Comparison of ENCODE assay signal across 1 cellular context in genomic region chr3:32401541-32402052, GRCh38.
TF ChIP-seq lines count a peak whose summit lies in the region.

No MANE protein-coding gene starts in this region.

TF ChIP-seq in HepG2, 621 proteins besides CTCF, POLR2A, EP300 and RAD21 (continued from another document and continues in another):
- TF ChIP-seq ZBTB43 (CRISPR knock-in tag; conservative IDR thresholded peaks at IDR 0.05) (no peak; the same call in 1 of the 2 replicates), ASH2L (IDR thresholded peaks at IDR 0.05; ENCODE audit: insufficient read length, low read depth, low read length) (peak; percentile 79), LBX2 (CRISPR knock-in tag; IDR thresholded peaks at IDR 0.05; ENCODE audit: borderline replicate concordance) (peak; percentile 57; the same call in 1 of the 2 replicates), ETV5 (CRISPR knock-in tag; IDR thresholded peaks at IDR 0.05; ENCODE audit: borderline replicate concordance) (peak; percentile 63; the same call in 1 of the 2 replicates), TOE1 (CRISPR knock-in tag; IDR thresholded peaks at IDR 0.05) (no peak; the same call in 1 of the 2 replicates), SOX6 (IDR thresholded peaks at IDR 0.05) (no peak), SOX6 (CRISPR knock-in tag; IDR thresholded peaks at IDR 0.05) (peak; percentile 67), ZNF788 (CRISPR knock-in tag; IDR thresholded peaks at IDR 0.05; ENCODE audit: borderline replicate concordance) (peak; percentile 60; the same call in 1 of the 2 replicates), ZNF230 (CRISPR knock-in tag; IDR thresholded peaks at IDR 0.05) (peak; percentile 85; the same call in 1 of the 2 replicates), CEBPG (CRISPR knock-in tag; IDR thresholded peaks at IDR 0.05) (no peak), NFE2 (CRISPR knock-in tag; IDR thresholded peaks at IDR 0.05) (no peak), ZNF207 (IDR thresholded peaks at IDR 0.05; ENCODE audit: borderline replicate concordance) (no peak), GABPA (IDR thresholded peaks at IDR 0.05; ENCODE audit: low read depth, low read length) (peak; percentile 44), GABPA (CRISPR knock-in tag; IDR thresholded peaks at IDR 0.05; ENCODE audit: low read depth) (peak; percentile 25; the same call in 1 of the 2 replicates), SIN3A (IDR thresholded peaks at IDR 0.05; ENCODE audit: borderline replicate concordance, low read depth, low read length) (peak; percentile 42; the same call in 1 of the 2 replicates), ZNF773 (CRISPR knock-in tag; IDR thresholded peaks at IDR 0.05; ENCODE audit: borderline replicate concordance) (no peak), RBAK (CRISPR knock-in tag; IDR thresholded peaks at IDR 0.05) (no peak), RXRB (CRISPR knock-in tag; IDR thresholded peaks at IDR 0.05; ENCODE audit: borderline replicate concordance) (peak; percentile 12; the same call in 1 of the 2 replicates), ZNF362 (CRISPR knock-in tag; IDR thresholded peaks at IDR 0.05; ENCODE audit: borderline replicate concordance) (peak; percentile 45; the same call in 1 of the 2 replicates), ZFP37 (CRISPR knock-in tag; IDR thresholded peaks at IDR 0.05; ENCODE audit: borderline replicate concordance) (no peak), DR1 (CRISPR knock-in tag; IDR thresholded peaks at IDR 0.05) (0 out of 2 replicates have a peak, but pooled peaks have one; percentile 27), HMGA1 (CRISPR knock-in tag; conservative IDR thresholded peaks at IDR 0.05) (no peak), ZSCAN22 (CRISPR knock-in tag; IDR thresholded peaks at IDR 0.05) (peak; percentile 92), ZFP1 (CRISPR knock-in tag; IDR thresholded peaks at IDR 0.05) (0 out of 2 replicates have a peak, but pooled peaks have one; percentile 15), AGO2 (optimal IDR thresholded peaks at IDR 0.05; ENCODE audit: low read depth, low read length) (peak; percentile 75), KMT2B (CRISPR knock-in tag; IDR thresholded peaks at IDR 0.05) (peak; percentile 92), ZBTB3 (CRISPR knock-in tag; IDR thresholded peaks at IDR 0.05; ENCODE audit: borderline replicate concordance, low read depth) (peak; percentile 82; the same call in 1 of the 2 replicates), ZNF44 (CRISPR knock-in tag; IDR thresholded peaks at IDR 0.05) (peak; percentile 77; the same call in 1 of the 2 replicates), PITX1 (CRISPR knock-in tag; IDR thresholded peaks at IDR 0.05) (peak; percentile 32; the same call in 1 of the 2 replicates), ZNF12 (CRISPR knock-in tag; IDR thresholded peaks at IDR 0.05) (0 out of 2 replicates have a peak, but pooled peaks have one; percentile 42), ZGPAT (CRISPR knock-in tag; IDR thresholded peaks at IDR 0.05) (peak; percentile 83), MIXL1 (CRISPR knock-in tag; IDR thresholded peaks at IDR 0.05) (peak; percentile 32; the same call in 1 of the 2 replicates), HCFC1 (IDR thresholded peaks at IDR 0.05; ENCODE audit: low read depth, low read length) (no peak), FOXC1 (CRISPR knock-in tag; IDR thresholded peaks at IDR 0.05; ENCODE audit: borderline replicate concordance) (peak; percentile 79; the same call in 1 of the 2 replicates), BRCA1 (CRISPR knock-in tag; IDR thresholded peaks at IDR 0.05) (no peak; the same call in 1 of the 2 replicates), ZNF567 (CRISPR knock-in tag; IDR thresholded peaks at IDR 0.05; ENCODE audit: borderline replicate concordance) (no peak), SRSF9 (IDR thresholded peaks at IDR 0.05; ENCODE audit: borderline replicate concordance, insufficient read depth, low read depth, low read length, poor library complexity, severe bottlenecking) (no peak)
- TF ChIP-seq, protein P1, sequence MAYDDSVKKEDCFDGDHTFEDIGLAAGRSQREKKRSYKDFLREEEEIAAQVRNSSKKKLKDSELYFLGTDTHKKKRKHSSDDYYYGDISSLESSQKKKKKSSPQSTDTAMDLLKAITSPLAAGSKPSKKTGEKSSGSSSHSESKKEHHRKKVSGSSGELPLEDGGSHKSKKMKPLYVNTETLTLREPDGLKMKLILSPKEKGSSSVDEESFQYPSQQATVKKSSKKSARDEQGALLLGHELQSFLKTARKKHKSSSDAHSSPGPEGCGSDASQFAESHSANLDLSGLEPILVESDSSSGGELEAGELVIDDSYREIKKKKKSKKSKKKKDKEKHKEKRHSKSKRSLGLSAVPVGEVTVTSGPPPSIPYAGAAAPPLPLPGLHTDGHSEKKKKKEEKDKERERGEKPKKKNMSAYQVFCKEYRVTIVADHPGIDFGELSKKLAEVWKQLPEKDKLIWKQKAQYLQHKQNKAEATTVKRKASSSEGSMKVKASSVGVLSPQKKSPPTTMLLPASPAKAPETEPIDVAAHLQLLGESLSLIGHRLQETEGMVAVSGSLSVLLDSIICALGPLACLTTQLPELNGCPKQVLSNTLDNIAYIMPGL (CRISPR knock-in tag; IDR thresholded peaks at IDR 0.05; ENCODE audit: borderline replicate concordance in 1 of 2, low read depth in 1 of 2), result peak; percentile 78 to 93; a peak in 3 of 4 replicates
- TF ChIP-seq, protein P2, sequence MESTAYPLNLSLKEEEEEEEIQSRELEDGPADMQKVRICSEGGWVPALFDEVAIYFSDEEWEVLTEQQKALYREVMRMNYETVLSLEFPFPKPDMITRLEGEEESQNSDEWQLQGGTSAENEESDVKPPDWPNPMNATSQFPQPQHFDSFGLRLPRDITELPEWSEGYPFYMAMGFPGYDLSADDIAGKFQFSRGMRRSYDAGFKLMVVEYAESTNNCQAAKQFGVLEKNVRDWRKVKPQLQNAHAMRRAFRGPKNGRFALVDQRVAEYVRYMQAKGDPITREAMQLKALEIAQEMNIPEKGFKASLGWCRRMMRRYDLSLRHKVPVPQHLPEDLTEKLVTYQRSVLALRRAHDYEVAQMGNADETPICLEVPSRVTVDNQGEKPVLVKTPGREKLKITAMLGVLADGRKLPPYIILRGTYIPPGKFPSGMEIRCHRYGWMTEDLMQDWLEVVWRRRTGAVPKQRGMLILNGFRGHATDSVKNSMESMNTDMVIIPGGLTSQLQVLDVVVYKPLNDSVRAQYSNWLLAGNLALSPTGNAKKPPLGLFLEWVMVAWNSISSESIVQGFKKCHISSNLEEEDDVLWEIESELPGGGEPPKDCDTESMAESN (CRISPR knock-in tag; conservative IDR thresholded peaks at IDR 0.05), result peak; percentile 80; the same call in 1 of the 2 replicates
- TF ChIP-seq, protein P3, sequence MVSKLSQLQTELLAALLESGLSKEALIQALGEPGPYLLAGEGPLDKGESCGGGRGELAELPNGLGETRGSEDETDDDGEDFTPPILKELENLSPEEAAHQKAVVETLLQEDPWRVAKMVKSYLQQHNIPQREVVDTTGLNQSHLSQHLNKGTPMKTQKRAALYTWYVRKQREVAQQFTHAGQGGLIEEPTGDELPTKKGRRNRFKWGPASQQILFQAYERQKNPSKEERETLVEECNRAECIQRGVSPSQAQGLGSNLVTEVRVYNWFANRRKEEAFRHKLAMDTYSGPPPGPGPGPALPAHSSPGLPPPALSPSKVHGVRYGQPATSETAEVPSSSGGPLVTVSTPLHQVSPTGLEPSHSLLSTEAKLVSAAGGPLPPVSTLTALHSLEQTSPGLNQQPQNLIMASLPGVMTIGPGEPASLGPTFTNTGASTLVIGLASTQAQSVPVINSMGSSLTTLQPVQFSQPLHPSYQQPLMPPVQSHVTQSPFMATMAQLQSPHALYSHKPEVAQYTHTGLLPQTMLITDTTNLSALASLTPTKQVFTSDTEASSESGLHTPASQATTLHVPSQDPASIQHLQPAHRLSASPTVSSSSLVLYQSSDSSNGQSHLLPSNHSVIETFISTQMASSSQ (IDR thresholded peaks at IDR 0.05; ENCODE audit: low read depth), result no peak
- TF ChIP-seq, protein P3 (CRISPR knock-in tag; IDR thresholded peaks at IDR 0.05; ENCODE audit: borderline replicate concordance), result peak; percentile 35; the same call in 1 of the 2 replicates
- TF ChIP-seq, protein P4, sequence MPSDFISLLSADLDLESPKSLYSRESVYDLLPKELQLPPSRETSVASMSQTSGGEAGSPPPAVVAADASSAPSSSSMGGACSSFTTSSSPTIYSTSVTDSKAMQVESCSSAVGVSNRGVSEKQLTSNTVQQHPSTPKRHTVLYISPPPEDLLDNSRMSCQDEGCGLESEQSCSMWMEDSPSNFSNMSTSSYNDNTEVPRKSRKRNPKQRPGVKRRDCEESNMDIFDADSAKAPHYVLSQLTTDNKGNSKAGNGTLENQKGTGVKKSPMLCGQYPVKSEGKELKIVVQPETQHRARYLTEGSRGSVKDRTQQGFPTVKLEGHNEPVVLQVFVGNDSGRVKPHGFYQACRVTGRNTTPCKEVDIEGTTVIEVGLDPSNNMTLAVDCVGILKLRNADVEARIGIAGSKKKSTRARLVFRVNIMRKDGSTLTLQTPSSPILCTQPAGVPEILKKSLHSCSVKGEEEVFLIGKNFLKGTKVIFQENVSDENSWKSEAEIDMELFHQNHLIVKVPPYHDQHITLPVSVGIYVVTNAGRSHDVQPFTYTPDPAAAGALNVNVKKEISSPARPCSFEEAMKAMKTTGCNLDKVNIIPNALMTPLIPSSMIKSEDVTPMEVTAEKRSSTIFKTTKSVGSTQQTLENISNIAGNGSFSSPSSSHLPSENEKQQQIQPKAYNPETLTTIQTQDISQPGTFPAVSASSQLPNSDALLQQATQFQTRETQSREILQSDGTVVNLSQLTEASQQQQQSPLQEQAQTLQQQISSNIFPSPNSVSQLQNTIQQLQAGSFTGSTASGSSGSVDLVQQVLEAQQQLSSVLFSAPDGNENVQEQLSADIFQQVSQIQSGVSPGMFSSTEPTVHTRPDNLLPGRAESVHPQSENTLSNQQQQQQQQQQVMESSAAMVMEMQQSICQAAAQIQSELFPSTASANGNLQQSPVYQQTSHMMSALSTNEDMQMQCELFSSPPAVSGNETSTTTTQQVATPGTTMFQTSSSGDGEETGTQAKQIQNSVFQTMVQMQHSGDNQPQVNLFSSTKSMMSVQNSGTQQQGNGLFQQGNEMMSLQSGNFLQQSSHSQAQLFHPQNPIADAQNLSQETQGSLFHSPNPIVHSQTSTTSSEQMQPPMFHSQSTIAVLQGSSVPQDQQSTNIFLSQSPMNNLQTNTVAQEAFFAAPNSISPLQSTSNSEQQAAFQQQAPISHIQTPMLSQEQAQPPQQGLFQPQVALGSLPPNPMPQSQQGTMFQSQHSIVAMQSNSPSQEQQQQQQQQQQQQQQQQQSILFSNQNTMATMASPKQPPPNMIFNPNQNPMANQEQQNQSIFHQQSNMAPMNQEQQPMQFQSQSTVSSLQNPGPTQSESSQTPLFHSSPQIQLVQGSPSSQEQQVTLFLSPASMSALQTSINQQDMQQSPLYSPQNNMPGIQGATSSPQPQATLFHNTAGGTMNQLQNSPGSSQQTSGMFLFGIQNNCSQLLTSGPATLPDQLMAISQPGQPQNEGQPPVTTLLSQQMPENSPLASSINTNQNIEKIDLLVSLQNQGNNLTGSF (CRISPR knock-in tag; IDR thresholded peaks at IDR 0.05), result peak; percentile 24; the same call in 1 of the 2 replicates
- TF ChIP-seq, protein P5, sequence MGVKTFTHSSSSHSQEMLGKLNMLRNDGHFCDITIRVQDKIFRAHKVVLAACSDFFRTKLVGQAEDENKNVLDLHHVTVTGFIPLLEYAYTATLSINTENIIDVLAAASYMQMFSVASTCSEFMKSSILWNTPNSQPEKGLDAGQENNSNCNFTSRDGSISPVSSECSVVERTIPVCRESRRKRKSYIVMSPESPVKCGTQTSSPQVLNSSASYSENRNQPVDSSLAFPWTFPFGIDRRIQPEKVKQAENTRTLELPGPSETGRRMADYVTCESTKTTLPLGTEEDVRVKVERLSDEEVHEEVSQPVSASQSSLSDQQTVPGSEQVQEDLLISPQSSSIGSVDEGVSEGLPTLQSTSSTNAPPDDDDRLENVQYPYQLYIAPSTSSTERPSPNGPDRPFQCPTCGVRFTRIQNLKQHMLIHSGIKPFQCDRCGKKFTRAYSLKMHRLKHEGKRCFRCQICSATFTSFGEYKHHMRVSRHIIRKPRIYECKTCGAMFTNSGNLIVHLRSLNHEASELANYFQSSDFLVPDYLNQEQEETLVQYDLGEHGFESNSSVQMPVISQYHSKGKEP (CRISPR knock-in tag; IDR thresholded peaks at IDR 0.05), result peak; percentile 57; the same call in 1 of the 2 replicates
